ENCODE assay signal across 1 cellular context in the genomic region with DNA sequence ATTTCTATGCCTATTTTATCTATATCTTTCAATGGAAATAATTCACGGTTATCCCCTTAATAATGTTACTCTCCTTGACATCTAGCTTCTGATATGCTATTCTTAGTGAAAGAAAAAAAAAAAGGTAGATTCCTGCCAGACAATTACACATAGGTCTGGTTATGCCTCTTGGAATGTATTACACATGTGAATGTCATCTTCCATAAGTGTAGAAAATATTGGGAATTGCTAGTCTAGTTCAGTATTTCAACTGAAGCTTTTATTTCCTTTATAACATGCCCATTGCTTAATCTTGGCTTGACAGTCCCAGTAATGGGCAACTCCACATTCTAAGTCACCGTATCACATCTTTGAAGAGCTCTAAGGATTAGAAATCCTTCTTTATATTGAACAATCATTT.
TF ChIP-seq lines count a peak whose summit lies in the region.

No MANE protein-coding gene starts in this region.

TF ChIP-seq in GM23338, 12 proteins besides CTCF, POLR2A, EP300 and RAD21 (continued from another document):
- TF ChIP-seq, protein P1, sequence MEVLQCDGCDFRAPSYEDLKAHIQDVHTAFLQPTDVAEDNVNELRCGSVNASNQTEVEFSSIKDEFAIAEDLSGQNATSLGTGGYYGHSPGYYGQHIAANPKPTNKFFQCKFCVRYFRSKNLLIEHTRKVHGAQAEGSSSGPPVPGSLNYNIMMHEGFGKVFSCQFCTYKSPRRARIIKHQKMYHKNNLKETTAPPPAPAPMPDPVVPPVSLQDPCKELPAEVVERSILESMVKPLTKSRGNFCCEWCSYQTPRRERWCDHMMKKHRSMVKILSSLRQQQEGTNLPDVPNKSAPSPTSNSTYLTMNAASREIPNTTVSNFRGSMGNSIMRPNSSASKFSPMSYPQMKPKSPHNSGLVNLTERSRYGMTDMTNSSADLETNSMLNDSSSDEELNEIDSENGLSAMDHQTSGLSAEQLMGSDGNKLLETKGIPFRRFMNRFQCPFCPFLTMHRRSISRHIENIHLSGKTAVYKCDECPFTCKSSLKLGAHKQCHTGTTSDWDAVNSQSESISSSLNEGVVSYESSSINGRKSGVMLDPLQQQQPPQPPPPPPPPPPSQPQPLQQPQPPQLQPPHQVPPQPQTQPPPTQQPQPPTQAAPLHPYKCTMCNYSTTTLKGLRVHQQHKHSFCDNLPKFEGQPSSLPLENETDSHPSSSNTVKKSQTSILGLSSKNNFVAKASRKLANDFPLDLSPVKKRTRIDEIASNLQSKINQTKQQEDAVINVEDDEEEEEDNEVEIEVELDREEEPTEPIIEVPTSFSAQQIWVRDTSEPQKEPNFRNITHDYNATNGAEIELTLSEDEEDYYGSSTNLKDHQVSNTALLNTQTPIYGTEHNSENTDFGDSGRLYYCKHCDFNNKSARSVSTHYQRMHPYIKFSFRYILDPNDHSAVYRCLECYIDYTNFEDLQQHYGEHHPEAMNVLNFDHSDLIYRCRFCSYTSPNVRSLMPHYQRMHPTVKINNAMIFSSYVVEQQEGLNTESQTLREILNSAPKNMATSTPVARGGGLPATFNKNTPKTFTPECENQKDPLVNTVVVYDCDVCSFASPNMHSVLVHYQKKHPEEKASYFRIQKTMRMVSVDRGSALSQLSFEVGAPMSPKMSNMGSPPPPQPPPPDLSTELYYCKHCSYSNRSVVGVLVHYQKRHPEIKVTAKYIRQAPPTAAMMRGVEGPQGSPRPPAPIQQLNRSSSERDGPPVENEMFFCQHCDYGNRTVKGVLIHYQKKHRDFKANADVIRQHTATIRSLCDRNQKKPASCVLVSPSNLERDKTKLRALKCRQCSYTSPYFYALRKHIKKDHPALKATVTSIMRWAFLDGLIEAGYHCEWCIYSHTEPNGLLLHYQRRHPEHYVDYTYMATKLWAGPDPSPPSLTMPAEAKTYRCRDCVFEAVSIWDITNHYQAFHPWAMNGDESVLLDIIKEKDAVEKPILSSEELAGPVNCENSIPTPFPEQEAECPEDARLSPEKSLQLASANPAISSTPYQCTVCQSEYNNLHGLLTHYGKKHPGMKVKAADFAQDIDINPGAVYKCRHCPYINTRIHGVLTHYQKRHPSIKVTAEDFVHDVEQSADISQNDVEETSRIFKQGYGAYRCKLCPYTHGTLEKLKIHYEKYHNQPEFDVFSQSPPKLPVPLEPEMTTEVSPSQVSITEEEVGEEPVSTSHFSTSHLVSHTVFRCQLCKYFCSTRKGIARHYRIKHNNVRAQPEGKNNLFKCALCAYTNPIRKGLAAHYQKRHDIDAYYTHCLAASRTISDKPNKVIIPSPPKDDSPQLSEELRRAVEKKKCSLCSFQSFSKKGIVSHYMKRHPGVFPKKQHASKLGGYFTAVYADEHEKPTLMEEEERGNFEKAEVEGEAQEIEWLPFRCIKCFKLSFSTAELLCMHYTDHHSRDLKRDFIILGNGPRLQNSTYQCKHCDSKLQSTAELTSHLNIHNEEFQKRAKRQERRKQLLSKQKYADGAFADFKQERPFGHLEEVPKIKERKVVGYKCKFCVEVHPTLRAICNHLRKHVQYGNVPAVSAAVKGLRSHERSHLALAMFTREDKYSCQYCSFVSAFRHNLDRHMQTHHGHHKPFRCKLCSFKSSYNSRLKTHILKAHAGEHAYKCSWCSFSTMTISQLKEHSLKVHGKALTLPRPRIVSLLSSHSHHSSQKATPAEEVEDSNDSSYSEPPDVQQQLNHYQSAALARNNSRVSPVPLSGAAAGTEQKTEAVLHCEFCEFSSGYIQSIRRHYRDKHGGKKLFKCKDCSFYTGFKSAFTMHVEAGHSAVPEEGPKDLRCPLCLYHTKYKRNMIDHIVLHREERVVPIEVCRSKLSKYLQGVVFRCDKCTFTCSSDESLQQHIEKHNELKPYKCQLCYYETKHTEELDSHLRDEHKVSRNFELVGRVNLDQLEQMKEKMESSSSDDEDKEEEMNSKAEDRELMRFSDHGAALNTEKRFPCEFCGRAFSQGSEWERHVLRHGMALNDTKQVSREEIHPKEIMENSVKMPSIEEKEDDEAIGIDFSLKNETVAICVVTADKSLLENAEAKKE (CRISPR knock-in tag; IDR thresholded peaks at IDR 0.05): no peak
- TF ChIP-seq, protein P2, sequence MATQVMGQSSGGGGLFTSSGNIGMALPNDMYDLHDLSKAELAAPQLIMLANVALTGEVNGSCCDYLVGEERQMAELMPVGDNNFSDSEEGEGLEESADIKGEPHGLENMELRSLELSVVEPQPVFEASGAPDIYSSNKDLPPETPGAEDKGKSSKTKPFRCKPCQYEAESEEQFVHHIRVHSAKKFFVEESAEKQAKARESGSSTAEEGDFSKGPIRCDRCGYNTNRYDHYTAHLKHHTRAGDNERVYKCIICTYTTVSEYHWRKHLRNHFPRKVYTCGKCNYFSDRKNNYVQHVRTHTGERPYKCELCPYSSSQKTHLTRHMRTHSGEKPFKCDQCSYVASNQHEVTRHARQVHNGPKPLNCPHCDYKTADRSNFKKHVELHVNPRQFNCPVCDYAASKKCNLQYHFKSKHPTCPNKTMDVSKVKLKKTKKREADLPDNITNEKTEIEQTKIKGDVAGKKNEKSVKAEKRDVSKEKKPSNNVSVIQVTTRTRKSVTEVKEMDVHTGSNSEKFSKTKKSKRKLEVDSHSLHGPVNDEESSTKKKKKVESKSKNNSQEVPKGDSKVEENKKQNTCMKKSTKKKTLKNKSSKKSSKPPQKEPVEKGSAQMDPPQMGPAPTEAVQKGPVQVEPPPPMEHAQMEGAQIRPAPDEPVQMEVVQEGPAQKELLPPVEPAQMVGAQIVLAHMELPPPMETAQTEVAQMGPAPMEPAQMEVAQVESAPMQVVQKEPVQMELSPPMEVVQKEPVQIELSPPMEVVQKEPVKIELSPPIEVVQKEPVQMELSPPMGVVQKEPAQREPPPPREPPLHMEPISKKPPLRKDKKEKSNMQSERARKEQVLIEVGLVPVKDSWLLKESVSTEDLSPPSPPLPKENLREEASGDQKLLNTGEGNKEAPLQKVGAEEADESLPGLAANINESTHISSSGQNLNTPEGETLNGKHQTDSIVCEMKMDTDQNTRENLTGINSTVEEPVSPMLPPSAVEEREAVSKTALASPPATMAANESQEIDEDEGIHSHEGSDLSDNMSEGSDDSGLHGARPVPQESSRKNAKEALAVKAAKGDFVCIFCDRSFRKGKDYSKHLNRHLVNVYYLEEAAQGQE (IDR thresholded peaks at IDR 0.05; ENCODE audit: unreplicated experiment): no peak
